Comparison of ENCODE assay signal across 13 cellular contexts in the genomic region with DNA sequence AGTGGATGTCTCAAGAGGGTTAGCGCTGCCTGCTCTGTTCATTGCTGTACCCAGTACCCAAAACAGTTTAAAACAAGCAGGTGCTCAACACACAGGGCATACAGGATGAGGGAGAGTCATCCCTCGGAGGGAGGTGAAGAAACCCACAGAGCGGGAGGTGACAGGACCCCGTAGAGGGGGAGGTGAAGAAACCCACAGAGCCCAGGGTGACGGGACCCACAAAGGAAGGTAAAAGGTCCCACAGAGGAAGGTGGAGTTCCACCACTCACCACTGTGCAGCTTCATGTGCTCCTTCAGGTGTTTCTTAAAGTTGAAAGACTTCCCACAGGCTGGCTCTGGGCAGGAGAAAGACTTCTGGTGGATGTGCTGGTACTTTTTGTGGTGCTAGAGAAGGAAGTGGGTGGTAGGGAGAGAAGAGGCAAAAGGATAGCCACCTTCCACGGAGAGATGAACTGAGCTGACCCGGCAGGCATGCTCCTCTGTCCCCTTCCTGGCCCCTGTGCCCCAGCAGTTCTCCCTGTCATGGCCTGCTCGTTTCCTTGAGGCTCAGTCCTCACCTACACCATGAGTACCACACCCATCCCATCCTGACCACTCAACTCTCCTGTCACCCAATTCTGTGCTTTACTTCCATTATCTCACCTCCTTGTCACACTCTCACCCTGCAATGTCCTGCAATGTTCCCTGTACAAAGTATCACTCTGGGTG. TPM values are rescaled to one million over a fixed set of nuclear protein-coding genes. Genes with fewer than 3 reads are reported as not detected.
DNase-seq lines count a peak whose midpoint lies in the region; TF ChIP-seq lines count a peak whose summit lies in the region.
"Had no signal": no experiment of that assay in that cellular context is flagged by ENCODE, and none has a peak within 500 bp of the region (broad histone marks: within the 10 kb centered on the region; RNA-seq: fewer than 3 reads in every experiment).

No MANE protein-coding gene starts in this region.

- DNase-seq in activated CD4-positive, alpha-beta T cell treated with anti-CD3 and anti-CD28 coated beads, Interleukin-2, amount 10 ng/mL, durations not matched to agents 24 days and 14 days, result no peak
- DNase-seq in activated CD4-positive, alpha-beta T cell treated with anti-CD3 and anti-CD28 coated beads for 48 hours, result no peak
- peak; percentile 26 to 27 for DNase-seq in stimulated activated CD8-positive, alpha-beta memory T cell treated with anti-CD3 and anti-CD28 coated beads, Interleukin-15, amount 100 ng/mL, for 4 hours (ENCODE audit: low read depth in 2 of 2)
- DNase-seq in NAMALWA (ENCODE audit: low spot score) (no peak), WERI-Rb-1 (no peak), hypothalamus (lab: John Stamatoyannopoulos, UW) (no peak)
- DNase-seq: KG1, midbrain had no signal

- H3K27ac Mint-ChIP-seq in activated CD4-positive, alpha-beta T cell treated with anti-CD3 and anti-CD28 coated beads, Interleukin-2, amount 10 ng/mL, durations not matched to agents 24 days and 14 days, result peak overlapping the region; percentile 51
- H3K27ac Mint-ChIP-seq: dendritic cell treated with granulocyte-macrophage colony-stimulating factor and Interleukin-4, amounts not matched to agents 40 ng/mL and 50 ng/mL, for 4 days had no signal

- H3K4me1 ChIP-seq in OCI-LY3 (ENCODE audit: low read length), result peaks cover 34% of the 10 kb centered on the region

- H3K9me3 Mint-ChIP-seq in activated CD4-positive, alpha-beta T cell treated with anti-CD3 and anti-CD28 coated beads, Interleukin-2, amount 10 ng/mL, durations not matched to agents 24 days and 14 days, result no peaks in the 10 kb centered on the region
- H3K9me3 Mint-ChIP-seq: dendritic cell treated with granulocyte-macrophage colony-stimulating factor and Interleukin-4, amounts not matched to agents 40 ng/mL and 50 ng/mL, for 4 days had no signal

- no peaks in the 10 kb centered on the region for H3K9me3 ChIP-seq in OCI-LY3 (ENCODE audit: insufficient read depth, low read length)
- H3K9me3 ChIP-seq in WERI-Rb-1 (ENCODE audit: severe bottlenecking), result no peaks in the 10 kb centered on the region
- H3K9me3 ChIP-seq: SJSA1 had no signal

- H3K36me3 Mint-ChIP-seq in activated CD4-positive, alpha-beta T cell treated with anti-CD3 and anti-CD28 coated beads, Interleukin-2, amount 10 ng/mL, durations not matched to agents 24 days and 14 days (ENCODE audit: low read depth), result peaks cover 44% of the 10 kb centered on the region

- intact Hi-C loops in activated CD4-positive, alpha-beta T cell treated with anti-CD3 and anti-CD28 coated beads, Interleukin-2, amount 10 ng/mL, durations not matched to agents 24 days and 14 days (cut with micrococcal nuclease), result no loop called here

- H2AFZ ChIP-seq in OCI-LY3 (ENCODE audit: low read depth, low read length), result no peak overlapping the region

- H3K27me3 ChIP-seq in OCI-LY3 (ENCODE audit: low read depth, low read length), result no peaks in the 10 kb centered on the region
- H3K27me3 ChIP-seq in WERI-Rb-1 (ENCODE audit: insufficient read depth, low read depth, severe bottlenecking), result no peaks in the 10 kb centered on the region
- H3K27me3 ChIP-seq: SJSA1 had no signal

- TF ChIP-seq CTCF in OCI-LY3 (IDR thresholded peaks at IDR 0.05; ENCODE audit: low read depth, low read length) (no peak), WERI-Rb-1 (IDR thresholded peaks at IDR 0.05; ENCODE audit: low read depth, low read length) (no peak)

- H3K9ac ChIP-seq in OCI-LY3 (ENCODE audit: low read length), result no peak overlapping the region

- no peaks in the 10 kb centered on the region for H3K27me3 Mint-ChIP-seq in activated CD4-positive, alpha-beta T cell treated with anti-CD3 and anti-CD28 coated beads, Interleukin-2, amount 10 ng/mL, durations not matched to agents 24 days and 14 days
- H3K27me3 Mint-ChIP-seq: dendritic cell treated with granulocyte-macrophage colony-stimulating factor and Interleukin-4, amounts not matched to agents 40 ng/mL and 50 ng/mL, for 4 days had no signal

- peaks cover 68% of the 10 kb centered on the region for H3K36me3 ChIP-seq in OCI-LY3 (replicated peaks; ENCODE audit: low read depth, low read length)
- peaks cover 67% of the 10 kb centered on the region for H3K36me3 ChIP-seq in WERI-Rb-1

- H3K79me2 ChIP-seq in OCI-LY3 (ENCODE audit: low read length), result peaks cover 40% of the 10 kb centered on the region

- peak overlapping the region; percentile 10 for H3K4me3 Mint-ChIP-seq in activated CD4-positive, alpha-beta T cell treated with anti-CD3 and anti-CD28 coated beads, Interleukin-2, amount 10 ng/mL, durations not matched to agents 24 days and 14 days
- H3K4me3 Mint-ChIP-seq: dendritic cell treated with granulocyte-macrophage colony-stimulating factor and Interleukin-4, amounts not matched to agents 40 ng/mL and 50 ng/mL, for 4 days had no signal

- H3K4me2 ChIP-seq in OCI-LY3 (ENCODE audit: low read length), result no peak overlapping the region

- H3K4me1 Mint-ChIP-seq in activated CD4-positive, alpha-beta T cell treated with anti-CD3 and anti-CD28 coated beads, Interleukin-2, amount 10 ng/mL, durations not matched to agents 24 days and 14 days, result peaks cover 32% of the 10 kb centered on the region

- H4K20me1 ChIP-seq in OCI-LY3 (ENCODE audit: insufficient read depth, low read length), result 0 out of 2 replicates have a peak, but pooled peaks cover 5% of the 10 kb centered on the region

- no peak overlapping the region for H3K4me3 ChIP-seq in OCI-LY3 (ENCODE audit: low read length)
- no peak overlapping the region for H3K4me3 ChIP-seq in WERI-Rb-1 (ENCODE audit: low read depth, low read length)
- H3K4me3 ChIP-seq: SJSA1, skin epidermis had no signal

- H3K27ac ChIP-seq in OCI-LY3 (ENCODE audit: low read length) (peak overlapping the region; percentile 80), cingulate gyrus (ENCODE audit: low read depth, low read length) (peak overlapping the region; percentile 10), WERI-Rb-1 (no peak overlapping the region)
- H3K27ac ChIP-seq: SJSA1 had no signal

RNA-seq across cellular contexts. Expression of a gene that starts 5.1 kb away (rescaled TPM):
- total RNA-seq in activated CD4-positive, alpha-beta T cell treated with anti-CD3 and anti-CD28 coated beads, Interleukin-2, amount 10 ng/mL, durations not matched to agents 24 days and 14 days, result 94.9 and 100 TPM in 2 replicates

RNA-seq across cellular contexts. Expression of a gene that starts 15.8 kb away (rescaled TPM):
- 44.0 and 48.8 TPM in 2 replicates for total RNA-seq in activated CD4-positive, alpha-beta T cell treated with anti-CD3 and anti-CD28 coated beads, Interleukin-2, amount 10 ng/mL, durations not matched to agents 24 days and 14 days

RNA-seq across cellular contexts. Expression of a gene that starts 28.1 kb away (rescaled TPM):
- 27.5 and 28.2 TPM in 2 replicates for total RNA-seq in activated CD4-positive, alpha-beta T cell treated with anti-CD3 and anti-CD28 coated beads, Interleukin-2, amount 10 ng/mL, durations not matched to agents 24 days and 14 days

RNA-seq across cellular contexts. Expression of a gene that starts 52.2 kb away (rescaled TPM):
- 7.4 and 7.6 TPM in 2 replicates for total RNA-seq in activated CD4-positive, alpha-beta T cell treated with anti-CD3 and anti-CD28 coated beads, Interleukin-2, amount 10 ng/mL, durations not matched to agents 24 days and 14 days

Comparison
In these comparisons a context has a peak if more than half of its experiments do, and no peak if none do; other contexts are left out.
1. DNase-seq: peak in stimulated activated CD8-positive, alpha-beta memory T cell treated with anti-CD3 and anti-CD28 coated beads, Interleukin-15, amount 100 ng/mL, for 4 hours (2 of 2); none in activated CD4-positive, alpha-beta T cell treated with anti-CD3 and anti-CD28 coated beads, Interleukin-2, amount 10 ng/mL, durations not matched to agents 24 days and 14 days (single experiment), activated CD4-positive, alpha-beta T cell treated with anti-CD3 and anti-CD28 coated beads for 48 hours (single experiment), NAMALWA (single experiment), WERI-Rb-1 (single experiment) and hypothalamus (0 of 51).